Comparison of ENCODE assay signal across 1 cellular context in the genomic region with DNA sequence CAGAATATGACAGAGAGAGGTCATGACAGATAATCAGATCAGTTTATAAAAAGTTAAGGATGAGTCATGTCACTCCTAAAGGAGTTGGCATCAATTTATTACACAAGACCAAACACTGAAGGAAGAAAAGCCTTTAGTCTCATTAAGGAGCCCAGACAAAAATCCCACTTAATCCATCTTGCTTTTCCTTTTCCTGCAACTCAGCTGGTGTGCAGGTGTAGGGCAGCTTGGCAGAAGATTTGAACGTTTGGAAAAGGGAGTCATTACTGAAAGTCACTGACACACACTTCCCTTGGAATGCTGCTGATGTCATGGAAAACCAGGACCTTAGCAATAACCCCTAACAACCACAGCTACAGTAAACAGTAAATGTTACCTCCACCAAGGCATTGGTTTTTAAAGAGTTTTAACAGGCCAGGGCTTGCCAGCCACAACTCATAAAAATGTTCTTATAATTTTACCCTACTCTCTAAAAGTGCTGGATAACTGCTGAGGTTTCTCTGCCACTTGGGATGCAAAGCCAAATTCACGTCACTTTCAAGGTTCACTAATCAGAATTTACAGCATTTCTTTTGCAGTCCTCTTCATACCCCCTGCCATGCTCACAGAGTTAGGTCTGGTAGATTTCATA.
TF ChIP-seq lines count a peak whose summit lies in the region.

No MANE protein-coding gene starts in this region.

TF ChIP-seq in K562, 482 proteins besides CTCF, POLR2A, EP300 and RAD21 (continued from another document):
- no peak for TF ChIP-seq FOXJ3 (CRISPR knock-in tag; IDR thresholded peaks at IDR 0.05)
